ENCODE assay signal across 27 cellular contexts in the genomic region with DNA sequence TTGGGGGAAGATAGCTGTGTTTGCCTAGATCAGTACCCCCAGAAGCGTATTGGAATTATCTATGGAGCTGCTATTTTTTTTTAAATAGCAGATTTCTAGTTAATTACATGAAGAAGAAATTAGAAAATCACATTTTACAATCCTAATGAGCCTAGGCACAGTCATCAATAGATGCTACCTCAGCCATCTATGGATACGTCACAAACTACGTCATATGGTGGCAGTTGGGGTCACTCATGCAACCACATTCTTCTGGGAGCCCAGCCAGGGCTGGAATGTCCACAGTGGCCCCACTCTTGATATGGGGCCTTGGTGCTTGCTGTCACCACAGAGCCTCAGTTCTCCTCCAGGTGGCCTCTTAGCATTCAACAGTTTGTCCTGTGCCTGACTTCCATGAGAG.
"Had no signal": no experiment of that assay in that cellular context is flagged by ENCODE, and none has a peak within 500 bp of the region (broad histone marks: within the 10 kb centered on the region; RNA-seq: fewer than 3 reads in every experiment).

No MANE protein-coding gene starts in this region.

- H3K4me3 ChIP-seq: coronary artery, dorsolateral prefrontal cortex, esophagus squamous epithelium, gastrocnemius medialis, heart right ventricle, left lung, lower lobe of right lung, mucosa of descending colon had no signal

- H3K4me3 Mint-ChIP-seq: mesothelial cell of epicardium; naive B cell; naive thymus-derived CD8-positive, alpha-beta T cell had no signal

- FAIRE-seq: endometrium, islet of Langerhans, keratinocyte had no signal

- DNase-seq: dermis blood vessel endothelial cell; dorsolateral prefrontal cortex; effector CD4-positive, alpha-beta T cell; effector memory CD4-positive, alpha-beta T cell; erythroblast; esophagus squamous epithelium; foreskin melanocyte; gastrocnemius medialis; glutamatergic neuron; head of caudate nucleus; heart right ventricle; hippocampal formation; left cardiac atrium; left lung; left ventricle myocardium superior; lower lobe of right lung; mesenchymal stem cell; mucosa of descending colon; naive B cell; naive thymus-derived CD8-positive, alpha-beta T cell had no signal

- H3K27me3 ChIP-seq: esophagus squamous epithelium, gastrocnemius medialis, left lung had no signal

- H3K27ac Mint-ChIP-seq: mesothelial cell of epicardium; naive thymus-derived CD8-positive, alpha-beta T cell had no signal

- ATAC-seq: esophagus mucosa; gastrocnemius medialis; heart right ventricle; left cardiac atrium; left lung; left ventricle myocardium superior; lower lobe of right lung; mucosa of descending colon; naive thymus-derived CD8-positive, alpha-beta T cell had no signal

- H3K4me1 Mint-ChIP-seq: mesothelial cell of epicardium had no signal

- H3K9me3 Mint-ChIP-seq: mesothelial cell of epicardium; naive B cell; naive thymus-derived CD8-positive, alpha-beta T cell had no signal

- H3K36me3 Mint-ChIP-seq: mesothelial cell of epicardium; naive B cell; naive thymus-derived CD8-positive, alpha-beta T cell had no signal

- H3K9me3 ChIP-seq: esophagus squamous epithelium, gastrocnemius medialis, heart right ventricle, left lung, lower lobe of right lung, mucosa of descending colon had no signal

- H3K27ac ChIP-seq: coronary artery, dorsolateral prefrontal cortex, epithelial cell of prostate, esophagus squamous epithelium, gastrocnemius medialis, heart right ventricle, left lung, lower lobe of right lung had no signal

- H3K36me3 ChIP-seq: esophagus squamous epithelium, gastrocnemius medialis, heart right ventricle, left lung, lower lobe of right lung had no signal

- H3K4me1 ChIP-seq: esophagus squamous epithelium, gastrocnemius medialis, left lung, lower lobe of right lung had no signal
